Comparison of ENCODE assay signal across 1 cellular context in genomic region chr5:92801921-92802320, GRCh38.
TF ChIP-seq lines count a peak whose summit lies in the region.

No MANE protein-coding gene starts in this region.

TF ChIP-seq in HEK293, 187 proteins besides CTCF, POLR2A, EP300 and RAD21 (continued from another document and continues in another):
- TF ChIP-seq ZSCAN18 (tag by site-specific recombination; IDR thresholded peaks at IDR 0.05) = no peak
- TF ChIP-seq ZNF335 (tag by site-specific recombination; conservative IDR thresholded peaks at IDR 0.05) = no peak
- TF ChIP-seq ZNF324 (tag by site-specific recombination; IDR thresholded peaks at IDR 0.05) = no peak
- TF ChIP-seq ZBTB20 (tag by site-specific recombination; IDR thresholded peaks at IDR 0.05) = no peak
- TF ChIP-seq ZFP37 (tag by site-specific recombination; IDR thresholded peaks at IDR 0.05) = no peak
- TF ChIP-seq ZNF776 (tag by site-specific recombination; IDR thresholded peaks at IDR 0.05; ENCODE audit: borderline replicate concordance) = no peak
- TF ChIP-seq ZNF292 (tag by site-specific recombination; IDR thresholded peaks at IDR 0.05; ENCODE audit: borderline replicate concordance, low read depth) = no peak
- peak; percentile 64 for TF ChIP-seq BCL6B (tag by site-specific recombination; IDR thresholded peaks at IDR 0.05)
- TF ChIP-seq ZNF792 (tag by site-specific recombination; IDR thresholded peaks at IDR 0.05) = no peak
- TF ChIP-seq ZNF76 (tag by site-specific recombination; IDR thresholded peaks at IDR 0.05; ENCODE audit: borderline replicate concordance, low read depth) = peak; percentile 25; the same call in 1 of the 2 replicates
- no peak for TF ChIP-seq KLF16 (tag by site-specific recombination; IDR thresholded peaks at IDR 0.05)
- TF ChIP-seq ZNF26 (tag by site-specific recombination; IDR thresholded peaks at IDR 0.05) = no peak
- TF ChIP-seq ZNF596 (tag by site-specific recombination; IDR thresholded peaks at IDR 0.05) = peak; percentile 44; the same call in 1 of the 2 replicates
- no peak for TF ChIP-seq GLI4 (tag by site-specific recombination; IDR thresholded peaks at IDR 0.05)
- TF ChIP-seq ZNF548 (tag by site-specific recombination; IDR thresholded peaks at IDR 0.05) = no peak
- no peak for TF ChIP-seq ZNF274 (IDR thresholded peaks at IDR 0.05; ENCODE audit: low read length)
- no peak for TF ChIP-seq ZNF274 (tag by site-specific recombination; IDR thresholded peaks at IDR 0.05; ENCODE audit: borderline replicate concordance)
- no peak for TF ChIP-seq HIC1 (tag by site-specific recombination; IDR thresholded peaks at IDR 0.05)
- TF ChIP-seq ZNF677 (tag by site-specific recombination; IDR thresholded peaks at IDR 0.05) = no peak
- no peak; the same call in 1 of the 2 replicates for TF ChIP-seq ZNF513 (tag by site-specific recombination; IDR thresholded peaks at IDR 0.05)
- peak; percentile 63 for TF ChIP-seq ZNF394 (tag by site-specific recombination; IDR thresholded peaks at IDR 0.05; ENCODE audit: borderline replicate concordance)
- no peak for TF ChIP-seq ZSCAN23 (tag by site-specific recombination; IDR thresholded peaks at IDR 0.05)
- no peak for TF ChIP-seq ZNF146 (tag by site-specific recombination; IDR thresholded peaks at IDR 0.05)
- TF ChIP-seq ZNF514 (tag by site-specific recombination; IDR thresholded peaks at IDR 0.05) = no peak
- no peak for TF ChIP-seq ZNF561 (tag by site-specific recombination; IDR thresholded peaks at IDR 0.05; ENCODE audit: borderline replicate concordance)
- TF ChIP-seq ZNF555 (tag by site-specific recombination; conservative IDR thresholded peaks at IDR 0.05) = no peak
- no peak for TF ChIP-seq ZNF791 (tag by site-specific recombination; IDR thresholded peaks at IDR 0.05)
- no peak for TF ChIP-seq ZNF701 (tag by site-specific recombination; IDR thresholded peaks at IDR 0.05)
- peak; percentile 71; the same call in 1 of the 2 replicates for TF ChIP-seq ZNF2 (tag by site-specific recombination; IDR thresholded peaks at IDR 0.05)
- TF ChIP-seq ZNF174 (tag by site-specific recombination; IDR thresholded peaks at IDR 0.05) = no peak
- no peak for TF ChIP-seq ZNF560 (tag by site-specific recombination; IDR thresholded peaks at IDR 0.05; ENCODE audit: borderline replicate concordance)
- no peak for TF ChIP-seq HOXA7 (CRISPR knock-in tag; IDR thresholded peaks at IDR 0.05; ENCODE audit: borderline replicate concordance)
- TF ChIP-seq ZNF707 (tag by site-specific recombination; IDR thresholded peaks at IDR 0.05) = no peak
- peak; percentile 87 for TF ChIP-seq SP7 (tag by site-specific recombination; IDR thresholded peaks at IDR 0.05)
- no peak for TF ChIP-seq ZNF571 (tag by site-specific recombination; IDR thresholded peaks at IDR 0.05)
- no peak for TF ChIP-seq YY1 (tag by site-specific recombination; IDR thresholded peaks at IDR 0.05)
- TF ChIP-seq GFI1B (tag by site-specific recombination; IDR thresholded peaks at IDR 0.05) = peak; percentile 92
- no peak for TF ChIP-seq ZNF626 (tag by site-specific recombination; IDR thresholded peaks at IDR 0.05)
- TF ChIP-seq ZBTB10 (tag by site-specific recombination; IDR thresholded peaks at IDR 0.05) = no peak
- TF ChIP-seq KLF7 (tag by site-specific recombination; IDR thresholded peaks at IDR 0.05; ENCODE audit: borderline replicate concordance) = 0 out of 2 replicates have a peak, but pooled peaks have one; percentile 25
- TF ChIP-seq TCF7L2 (IDR thresholded peaks at IDR 0.05; ENCODE audit: borderline replicate concordance, low read depth, low read length) = peak; percentile 84
- peak; percentile 95 for TF ChIP-seq ATF2 (tag by site-specific recombination; IDR thresholded peaks at IDR 0.05; ENCODE audit: low read depth)
- TF ChIP-seq ZNF777 (tag by site-specific recombination; IDR thresholded peaks at IDR 0.05; ENCODE audit: borderline replicate concordance) = no peak
- no peak for TF ChIP-seq ZNF416 (tag by site-specific recombination; IDR thresholded peaks at IDR 0.05)
- TF ChIP-seq PRDM10 (tag by site-specific recombination; IDR thresholded peaks at IDR 0.05) = 0 out of 2 replicates have a peak, but pooled peaks have one; percentile 24
- TF ChIP-seq ZNF10 (tag by site-specific recombination; IDR thresholded peaks at IDR 0.05) = peak; percentile 51; the same call in 1 of the 2 replicates
- TF ChIP-seq GLI2 (tag by site-specific recombination; IDR thresholded peaks at IDR 0.05; ENCODE audit: borderline replicate concordance, low read depth) = peak; percentile 86
- peak; percentile 39; the same call in 1 of the 2 replicates for TF ChIP-seq ZNF398 (tag by site-specific recombination; IDR thresholded peaks at IDR 0.05)
- no peak for TF ChIP-seq ZNF239 (tag by site-specific recombination; IDR thresholded peaks at IDR 0.05)
- TF ChIP-seq EGR2 (tag by site-specific recombination; IDR thresholded peaks at IDR 0.05; ENCODE audit: low read depth) = no peak
